In the genomic region with DNA sequence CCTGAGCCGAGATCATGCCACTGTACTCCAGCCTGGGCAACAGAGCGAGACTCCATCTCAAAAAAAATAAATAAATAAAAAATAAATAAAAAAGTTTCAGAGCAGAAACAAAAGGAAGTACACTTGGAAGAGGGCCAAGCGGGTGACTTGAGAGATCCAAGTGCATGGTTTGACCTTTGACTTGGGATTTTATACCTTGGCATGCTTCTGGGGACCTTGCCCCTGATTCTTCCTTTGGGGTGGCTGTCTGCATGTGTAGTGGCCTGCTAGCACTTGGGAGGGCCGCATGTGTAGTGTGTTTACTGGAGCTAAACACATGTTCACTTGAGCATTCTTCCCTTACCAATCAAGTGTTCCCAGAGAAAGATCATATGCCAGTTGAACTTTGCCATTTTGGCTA, we compare ENCODE assay signal across 23 cellular contexts.
"Had no signal": no experiment of that assay in that cellular context is flagged by ENCODE, and none has a peak within 500 bp of the region (broad histone marks: within the 10 kb centered on the region; RNA-seq: fewer than 3 reads in every experiment).

No MANE protein-coding gene starts in this region.

- H3K4me3 ChIP-seq: PC-9 had no signal

- H3K9me3 ChIP-seq: SK-N-SH had no signal

- H2AFZ ChIP-seq: PC-9 had no signal

- H3K27ac ChIP-seq: KMS-11, PC-9 had no signal

- ATAC-seq: HepG2 had no signal

- H3K9ac ChIP-seq: KMS-11, SK-N-SH had no signal

- DNase-seq: IMR-90; Kasumi-1; MM.1S; NCI-H1092 treated with DMSO at 0.1 percent for 48 hours; NCI-H1436; NCI-H187; NCI-H2029; NCI-H2081 treated with DMSO at 0.1 percent for 48 hours; NCI-H2171; NCI-H226; NCI-H446; NCI-H510A; NCI-H524 treated with DMSO at 0.1 percent for 48 hours; NCI-H69; NCI-H774; NK-92 treated with Interleukin-12 subunit alpha and Interleukin-12 subunit beta, amount 100 ng/mL, for 24 hours; OCI-M1; PC-9; RPMI8226; SHP77; SK-N-SH had no signal

- H3K4me2 ChIP-seq: KMS-11, PC-9, SK-N-SH had no signal

- H3K9me2 ChIP-seq: SK-N-SH had no signal
